Comparison of ENCODE assay signal across 7 cellular contexts in genomic region chr16:16586069-16586651, GRCh38.
DNase-seq lines count a peak whose midpoint lies in the region; ATAC-seq, FAIRE-seq and TF ChIP-seq lines count a peak whose summit lies in the region.
"Not testable (repeated sequence)": the region's sequence is repeated elsewhere in the genome, so short reads cannot be mapped to it uniquely, and the experiment has no call there.

No MANE protein-coding gene starts in this region.

- H3K4me3 Mint-ChIP-seq in T-helper 17 cell: not testable (repeated sequence)

- not testable (repeated sequence) for H3K36me3 ChIP-seq in body of pancreas (replicated peaks in 1 of 2; ENCODE audit: insufficient read depth in 1 of 2, low read depth in 2 of 2)

- not testable (repeated sequence) for TF ChIP-seq POLR2A in body of pancreas (IDR thresholded peaks at IDR 0.05)

- peak; percentile 32 for FAIRE-seq in D721Med (lab: Jason Lieb, UNC)

- H3K36me3 Mint-ChIP-seq in T-helper 17 cell (ENCODE audit: low read depth): not testable (repeated sequence)

- intact Hi-C loops in body of pancreas (cut with DNase I): not testable (repeated sequence)

- not testable (repeated sequence) for H3K27me3 ChIP-seq in body of pancreas

- not testable (repeated sequence) for H3K27ac Mint-ChIP-seq in T-helper 17 cell

- TF ChIP-seq CTCF in D721Med (IDR thresholded peaks at IDR 0.05; ENCODE audit: insufficient read depth, missing control alignments); body of pancreas (IDR thresholded peaks at IDR 0.05): not testable (repeated sequence)

- not testable (repeated sequence) for H3K4me3 ChIP-seq in body of pancreas

- not testable (repeated sequence) for DNase-seq in D721Med (ENCODE audit: insufficient read length, low spot score); T-helper 17 cell
- DNase-seq in NCI-H1092 treated with DMSO at 0.1 percent for 48 hours (lab: John Stamatoyannopoulos, UW) (peak; percentile 9), NCI-H2196 (lab: John Stamatoyannopoulos, UW; ENCODE audit: unreplicated experiment) (peak; percentile 15), NCI-H82 (lab: John Stamatoyannopoulos, UW) (peak; percentile 72), body of pancreas (peak; percentile 21 to 64 (median 50)), myocyte (ENCODE audit: low read depth) (peak; percentile 5)

- H3K27me3 Mint-ChIP-seq in T-helper 17 cell: not testable (repeated sequence)

- peak; percentile 55 for ATAC-seq in T-helper 17 cell
- ATAC-seq in body of pancreas: peak; percentile 50

- not testable (repeated sequence) for H3K4me1 Mint-ChIP-seq in T-helper 17 cell

- not testable (repeated sequence) for H3K9me3 ChIP-seq in T-helper 17 cell (ENCODE audit: control insufficient read depth, low read length, poor library complexity, severe bottlenecking); body of pancreas

- 54 to 61% methylated on average over 4 of the region's 7 CpGs for WGBS in body of pancreas, 2 donors

- H3K27ac ChIP-seq in body of pancreas: not testable (repeated sequence)

- not testable (repeated sequence) for H3K4me1 ChIP-seq in body of pancreas
